ENCODE assay signal across 20 cellular contexts in genomic region chr1:245092638-245092976, GRCh38.
A peak's percentile ranks its signal among the peaks of the same experiment; 100 is the strongest.
DNase-seq lines count a peak whose midpoint lies in the region; ATAC-seq, FAIRE-seq and TF ChIP-seq lines count a peak whose summit lies in the region.
"Had no signal": no experiment of that assay in that cellular context is flagged by ENCODE, and none has a peak within 500 bp of the region (broad histone marks: within the 10 kb centered on the region; RNA-seq: fewer than 3 reads in every experiment).

No MANE protein-coding gene starts in this region.

- no peaks in the 10 kb centered on the region for H3K36me3 ChIP-seq in esophagus squamous epithelium
- H3K36me3 ChIP-seq in osteoblast (ENCODE audit: insufficient read depth, low read length) = no peaks in the 10 kb centered on the region
- no peaks in the 10 kb centered on the region for H3K36me3 ChIP-seq in GM23338 (ENCODE audit: insufficient read depth)
- H3K36me3 ChIP-seq: cardiac muscle cell, neutrophil had no signal

- no peaks in the 10 kb centered on the region for H4K20me1 ChIP-seq in osteoblast (ENCODE audit: insufficient read depth, low read length)
- no peaks in the 10 kb centered on the region; the same call in 1 of the 2 replicates for H4K20me1 ChIP-seq in GM23338 (replicated peaks; ENCODE audit: insufficient read depth)

- CTCF ChIA-PET in A549 (lab: Yijun Ruan, JAX) = interaction anchor here (2.0 kb wide), 1 partner anchor 12 kb away, joined by 7 read pairs; no protein-coding TSS in a partner anchor
- CTCF ChIA-PET in RWPE1 (lab: Yijun Ruan, JAX) = no interaction called here

- no peak for FAIRE-seq in A549 (lab: Jason Lieb, UNC)
- FAIRE-seq: H1 had no signal

- no peaks in the 10 kb centered on the region for H3K27me3 Mint-ChIP-seq in GM23338 (ENCODE audit: insufficient read depth, low read depth, poor library complexity)
- H3K27me3 Mint-ChIP-seq: activated CD4-positive, alpha-beta memory T cell treated with anti-CD3 and anti-CD28 coated beads, Interleukin-2, amount 10 ng/mL, durations not matched to agents 7 days and 5 days; stimulated activated naive CD8-positive, alpha-beta T cell treated with anti-CD3 and anti-CD28 coated beads, Interleukin-15, amount 100 ng/mL, for 72 hours had no signal

- no peaks in the 10 kb centered on the region for H3K27me3 ChIP-seq in esophagus squamous epithelium
- no peaks in the 10 kb centered on the region for H3K27me3 ChIP-seq in osteoblast (ENCODE audit: insufficient read depth, low read length)
- no peaks in the 10 kb centered on the region for H3K27me3 ChIP-seq in GM23338 (ENCODE audit: insufficient read depth)
- H3K27me3 ChIP-seq: cardiac muscle cell, neutrophil, tibial nerve had no signal

- ATAC-seq in A549 (no peak), GM18909 (IDR thresholded peaks at IDR 0.05; ENCODE audit: poor library complexity, unreplicated experiment) (no peak), GM21576 (IDR thresholded peaks at IDR 0.05; ENCODE audit: unreplicated experiment) (no peak), GM23338 (no peak)
- ATAC-seq: stimulated activated naive CD8-positive, alpha-beta T cell treated with anti-CD3 and anti-CD28 coated beads, Interleukin-15, amount 100 ng/mL, for 72 hours had no signal

- peak overlapping the region; percentile 91 for H2AFZ ChIP-seq in osteoblast (ENCODE audit: low read length)
- H2AFZ ChIP-seq in GM23338 = no peak overlapping the region

- no peak overlapping the region for H3K4me3 ChIP-seq in A549
- no peak overlapping the region for H3K4me3 ChIP-seq in esophagus squamous epithelium
- H3K4me3 ChIP-seq in osteoblast (ENCODE audit: insufficient read depth, low read length) = no peak overlapping the region
- no peak overlapping the region for H3K4me3 ChIP-seq in GM23338
- H3K4me3 ChIP-seq: cardiac muscle cell, tibial nerve had no signal

- H3K79me2 ChIP-seq in osteoblast (ENCODE audit: insufficient read depth, low read length) (no peaks in the 10 kb centered on the region), GM23338 (replicated peaks; ENCODE audit: insufficient read depth) (no peaks in the 10 kb centered on the region)

- intact Hi-C loops in esophagus squamous epithelium (cut with DNase I) = no loop called here

- no peak overlapping the region; the same call in 2 of the 3 replicates for H3K4me2 ChIP-seq in A549
- peak overlapping the region; percentile 75 for H3K4me2 ChIP-seq in osteoblast (ENCODE audit: insufficient read depth, low read length)
- H3K4me2 ChIP-seq in GM23338 = no peak overlapping the region

- H3K4me1 ChIP-seq in A549 (peaks cover 15% of the 10 kb centered on the region), esophagus squamous epithelium (peaks cover 0 to 21% (median 9%) of the 10 kb centered on the region in 3 donors), osteoblast (ENCODE audit: insufficient read depth, low read length) (peaks cover 15% of the 10 kb centered on the region), GM23338 (ENCODE audit: insufficient read depth) (no peaks in the 10 kb centered on the region)
- H3K4me1 ChIP-seq: tibial nerve had no signal

- H3K9me3 Mint-ChIP-seq in GM23338 = no peaks in the 10 kb centered on the region
- H3K9me3 Mint-ChIP-seq: activated CD4-positive, alpha-beta memory T cell treated with anti-CD3 and anti-CD28 coated beads, Interleukin-2, amount 10 ng/mL, durations not matched to agents 7 days and 5 days; stimulated activated naive CD8-positive, alpha-beta T cell treated with anti-CD3 and anti-CD28 coated beads, Interleukin-15, amount 100 ng/mL, for 72 hours had no signal

- TF ChIP-seq POLR2A in A549 (IDR thresholded peaks at IDR 0.05; ENCODE audit: low read length) (no peak), esophagus squamous epithelium (IDR thresholded peaks at IDR 0.05) (no peak)

- 91% methylated on average over 5 of the region's 5 CpGs for WGBS in A549 (ENCODE audit: missing lambda C conversion rate)
- 76 to 81% methylated on average over 5 of the region's 5 CpGs for WGBS in esophagus squamous epithelium, 2 donors

- no peak for DNase-seq in A549 (ENCODE audit: low read depth in 1 of 2, low spot score in 1 of 2)
- no peak for DNase-seq in RWPE1 (ENCODE audit: low spot score)
- no peak for DNase-seq in esophagus squamous epithelium (lab: John Stamatoyannopoulos, UW)
- no peak for DNase-seq in osteoblast (ENCODE audit: insufficient read length, low spot score, missing footprints)
- DNase-seq in hippocampal formation (lab: John Stamatoyannopoulos, UW) = no peak
- DNase-seq in GM23338 (ENCODE audit: low spot score) = no peak
- DNase-seq: activated CD4-positive, alpha-beta memory T cell treated with anti-CD3 and anti-CD28 coated beads, Interleukin-2, amount 10 ng/mL, durations not matched to agents 7 days and 5 days; activated gamma-delta T cell treated with Interleukin-2 at 50 U/mL for 16 hours; activated T-cell treated with anti-CD3 and anti-CD28 coated beads for 4 hours; NCI-H1417 treated with DMSO at 0.1 percent for 48 hours; NCI-H526 treated with DMSO at 0.1 percent for 48 hours; RPMI8226; stimulated activated naive CD8-positive, alpha-beta T cell treated with anti-CD3 and anti-CD28 coated beads, Interleukin-15, amount 100 ng/mL, for 72 hours had no signal

- no peak for TF ChIP-seq EP300 in A549 (IDR thresholded peaks at IDR 0.05)

- TF ChIP-seq RAD21 in A549 (conservative IDR thresholded peaks at IDR 0.05 in 1 of 2, IDR thresholded peaks at IDR 0.05 in 1 of 2) = no peak

- POLR2A ChIA-PET in A549 (lab: Yijun Ruan, JAX) = no interaction called here
- POLR2A ChIA-PET in RWPE1 (lab: Yijun Ruan, JAX; ENCODE audit: low non-redundant PET) = no interaction called here

- H3F3A ChIP-seq in GM23338 (replicated peaks; ENCODE audit: low read depth) = no peaks in the 10 kb centered on the region

- TF ChIP-seq CTCF in A549 (IDR thresholded peaks at IDR 0.05) (no peak), RWPE1 (conservative IDR thresholded peaks at IDR 0.05; ENCODE audit: low read depth) (no peak), esophagus squamous epithelium (IDR thresholded peaks at IDR 0.05) (no peak), osteoblast (IDR thresholded peaks at IDR 0.05; ENCODE audit: extremely low read depth, low read depth, low read length) (no peak), GM23338 (conservative IDR thresholded peaks at IDR 0.05; ENCODE audit: low read depth in 2 of 2) (no peak)

- H3K4me1 Mint-ChIP-seq in GM23338 = no peaks in the 10 kb centered on the region
- H3K4me1 Mint-ChIP-seq: activated CD4-positive, alpha-beta memory T cell treated with anti-CD3 and anti-CD28 coated beads, Interleukin-2, amount 10 ng/mL, durations not matched to agents 7 days and 5 days; stimulated activated naive CD8-positive, alpha-beta T cell treated with anti-CD3 and anti-CD28 coated beads, Interleukin-15, amount 100 ng/mL, for 72 hours had no signal

- no peak overlapping the region for H3K4me3 Mint-ChIP-seq in GM23338
- H3K4me3 Mint-ChIP-seq: activated CD4-positive, alpha-beta memory T cell treated with anti-CD3 and anti-CD28 coated beads, Interleukin-2, amount 10 ng/mL, durations not matched to agents 7 days and 5 days; stimulated activated naive CD8-positive, alpha-beta T cell treated with anti-CD3 and anti-CD28 coated beads, Interleukin-15, amount 100 ng/mL, for 72 hours had no signal

- H3K9me3 ChIP-seq in A549 = no peaks in the 10 kb centered on the region
- no peaks in the 10 kb centered on the region for H3K9me3 ChIP-seq in esophagus squamous epithelium
- H3K9me3 ChIP-seq in osteoblast (ENCODE audit: low read depth, low read length) = no peaks in the 10 kb centered on the region
- H3K9me3 ChIP-seq: neutrophil, tibial nerve had no signal

- no peak overlapping the region for H3K27ac Mint-ChIP-seq in GM23338
- H3K27ac Mint-ChIP-seq: activated CD4-positive, alpha-beta memory T cell treated with anti-CD3 and anti-CD28 coated beads, Interleukin-2, amount 10 ng/mL, durations not matched to agents 7 days and 5 days had no signal

- peak overlapping the region; percentile 59 to 77 for H3K27ac ChIP-seq in A549
- peak overlapping the region; percentile 85; the same call in 1 of the 2 replicates for H3K27ac ChIP-seq in RWPE1
- peak overlapping the region; percentile 53 to 72 (median 63) for H3K27ac ChIP-seq in esophagus squamous epithelium
- H3K27ac ChIP-seq in osteoblast (ENCODE audit: low read depth, low read length) = peak overlapping the region; percentile 98
- no peak overlapping the region for H3K27ac ChIP-seq in GM23338 (ENCODE audit: low read depth)
- H3K27ac ChIP-seq: C4-2B, cardiac muscle cell, neutrophil, tibial nerve had no signal

- H3K9me2 ChIP-seq in GM23338 (ENCODE audit: insufficient read depth) = no peaks in the 10 kb centered on the region

- H3K36me3 Mint-ChIP-seq in GM23338 (ENCODE audit: low read depth) = no peaks in the 10 kb centered on the region

TF ChIP-seq in A549, 52 proteins besides CTCF, POLR2A, EP300 and RAD21:
- no peak for TF ChIP-seq E2F6 (IDR thresholded peaks at IDR 0.05; ENCODE audit: borderline replicate concordance, low read depth)
- no peak for TF ChIP-seq JUN (IDR thresholded peaks at IDR 0.05)
- TF ChIP-seq CEBPB (IDR thresholded peaks at IDR 0.05) = peak in 1 of 2 experiments; percentile 47; a peak in 1 of 4 replicates
- no peak for TF ChIP-seq HOXB13 (CRISPR knock-in tag; IDR thresholded peaks at IDR 0.05; ENCODE audit: low read depth)

TF ChIP-seq in GM23338, 12 proteins besides CTCF, POLR2A, EP300 and RAD21 (continues in another document):
- no peak for TF ChIP-seq EZH2phosphoT487 (IDR thresholded peaks at IDR 0.05; ENCODE audit: unreplicated experiment)
- TF ChIP-seq JUNB (IDR thresholded peaks at IDR 0.05; ENCODE audit: unreplicated experiment) = no peak
- no peak for TF ChIP-seq ETS1 (IDR thresholded peaks at IDR 0.05)
